Comparison of ENCODE assay signal across 16 cellular contexts in genomic region chr13:28609936-28610335, GRCh38.
A peak's percentile ranks its signal among the peaks of the same experiment; 100 is the strongest.
DNase-seq lines count a peak whose midpoint lies in the region; ATAC-seq and TF ChIP-seq lines count a peak whose summit lies in the region.
"Had no signal": no experiment of that assay in that cellular context is flagged by ENCODE, and none has a peak within 500 bp of the region (broad histone marks: within the 10 kb centered on the region; RNA-seq: fewer than 3 reads in every experiment).

No MANE protein-coding gene starts in this region.

- no peaks in the 10 kb centered on the region for H3K9me3 ChIP-seq in HAP-1
- H3K9me3 ChIP-seq: heart right ventricle, prostate gland, testis had no signal

- no peak for ATAC-seq in HG02798 (IDR thresholded peaks at IDR 0.05; ENCODE audit: poor library complexity, unreplicated experiment)
- ATAC-seq: heart right ventricle, left lobe of liver had no signal

- H3K27me3 ChIP-seq in HAP-1 (ENCODE audit: low read depth): no peaks in the 10 kb centered on the region
- H3K27me3 ChIP-seq: testis had no signal

- H3K4me3 ChIP-seq in choroid plexus epithelial cell (ENCODE audit: low read depth, low read length): no peak overlapping the region
- H3K4me3 ChIP-seq in HAP-1: no peak overlapping the region
- H3K4me3 ChIP-seq: heart right ventricle, prostate gland, SK-N-MC, testis had no signal

- TF ChIP-seq CTCF in choroid plexus epithelial cell (conservative IDR thresholded peaks at IDR 0.05; ENCODE audit: low read depth, low read length): no peak

- H3K36me3 ChIP-seq in HAP-1 (replicated peaks): no peaks in the 10 kb centered on the region
- H3K36me3 ChIP-seq: heart right ventricle, prostate gland had no signal

- DNase-seq in ELR (ENCODE audit: low read depth) (peak; percentile 90), NCI-H226 (peak; percentile 68), choroid plexus epithelial cell (ENCODE audit: low read depth) (peak; percentile 42), non-pigmented ciliary epithelial cell (ENCODE audit: low read depth) (peak; percentile 46), HAP-1 (ENCODE audit: low spot score in 2 of 2) (no peak), GF-D8 (lab: John Stamatoyannopoulos, UW) (no peak)
- DNase-seq: activated naive CD4-positive, alpha-beta T cell treated with anti-CD3 and anti-CD28 coated beads for 36 hours; endodermal cell; heart right ventricle; NCI-H146; stimulated activated CD4-positive, alpha-beta T cell treated with anti-CD3 and anti-CD28 coated beads, Interleukin-15, amount 100 ng/mL, for 24 hours; testis had no signal

- H3K4me1 ChIP-seq in HAP-1: no peaks in the 10 kb centered on the region
- H3K4me1 ChIP-seq: prostate gland, testis had no signal

- in situ Hi-C loops in HAP-1 (cut with MboI; ENCODE audit: low sequenced_read_pairs): no loop called here

Comparison
In these comparisons a context has a peak if more than half of its experiments do, and no peak if none do; other contexts are left out.
1. DNase-seq: peak in ELR (single experiment), NCI-H226 (single experiment), choroid plexus epithelial cell (single experiment) and non-pigmented ciliary epithelial cell (single experiment); none in HAP-1 (0 of 2) and GF-D8 (single experiment).